Comparison of ENCODE assay signal across 11 cellular contexts in genomic region chr12:127773520-127773919, GRCh38.
A peak's percentile ranks its signal among the peaks of the same experiment; 100 is the strongest.
DNase-seq lines count a peak whose midpoint lies in the region; ATAC-seq and TF ChIP-seq lines count a peak whose summit lies in the region.
"Had no signal": no experiment of that assay in that cellular context is flagged by ENCODE, and none has a peak within 500 bp of the region (broad histone marks: within the 10 kb centered on the region; RNA-seq: fewer than 3 reads in every experiment).

No MANE protein-coding gene starts in this region.

- H3K4me1 Mint-ChIP-seq in activated CD8-positive, alpha-beta T cell treated with anti-CD3 and anti-CD28 coated beads for 36 hours (ENCODE audit: low read depth), result no peaks in the 10 kb centered on the region

- POLR2A ChIA-PET in activated CD8-positive, alpha-beta T cell treated with anti-CD3 and anti-CD28 coated beads for 36 hours (lab: Charles Lee), result no interaction called here

- in situ Hi-C loops in G401 (cut with HindIII; ENCODE audit: low sequenced_read_pairs), result no loop called here

- no peaks in the 10 kb centered on the region for H3K9me3 ChIP-seq in left ventricle myocardium inferior (replicated peaks)
- H3K9me3 ChIP-seq: BLaER1 had no signal

- no peak overlapping the region for H3K27ac Mint-ChIP-seq in activated CD8-positive, alpha-beta T cell treated with anti-CD3 and anti-CD28 coated beads for 36 hours

- no peak overlapping the region for H3K4me3 Mint-ChIP-seq in activated CD8-positive, alpha-beta T cell treated with anti-CD3 and anti-CD28 coated beads for 36 hours

- intact Hi-C loops in activated CD8-positive, alpha-beta T cell treated with anti-CD3 and anti-CD28 coated beads for 36 hours (cut with micrococcal nuclease), result no loop called here
- intact Hi-C loops in left ventricle myocardium inferior (cut with micrococcal nuclease), result no loop called here

- no peaks in the 10 kb centered on the region for H3K27me3 Mint-ChIP-seq in activated CD8-positive, alpha-beta T cell treated with anti-CD3 and anti-CD28 coated beads for 36 hours

- H3K36me3 Mint-ChIP-seq in activated CD8-positive, alpha-beta T cell treated with anti-CD3 and anti-CD28 coated beads for 36 hours (ENCODE audit: low read depth), result no peaks in the 10 kb centered on the region

- H3K27me3 ChIP-seq in left ventricle myocardium inferior (ENCODE audit: low read depth), result peaks cover 37% of the 10 kb centered on the region
- H3K27me3 ChIP-seq: BLaER1 had no signal

- no peak overlapping the region for H3K27ac ChIP-seq in left ventricle myocardium inferior (replicated peaks)
- H3K27ac ChIP-seq: BLaER1 had no signal

- H3K4me3 ChIP-seq in left ventricle myocardium inferior, result no peak overlapping the region
- H3K4me3 ChIP-seq: BLaER1 had no signal

- peaks cover 1% of the 10 kb centered on the region for H3K9me3 Mint-ChIP-seq in activated CD8-positive, alpha-beta T cell treated with anti-CD3 and anti-CD28 coated beads for 36 hours

- no peaks in the 10 kb centered on the region for H3K36me3 ChIP-seq in left ventricle myocardium inferior
- H3K36me3 ChIP-seq: BLaER1 had no signal

- no peak for ATAC-seq in activated CD8-positive, alpha-beta T cell treated with anti-CD3 and anti-CD28 coated beads for 36 hours
- no peak for ATAC-seq in GM18502 (IDR thresholded peaks at IDR 0.05; ENCODE audit: poor library complexity, unreplicated experiment)

- CTCF ChIA-PET in activated CD8-positive, alpha-beta T cell treated with anti-CD3 and anti-CD28 coated beads for 36 hours (lab: Charles Lee), result no interaction called here

- DNase-seq in G401 (ENCODE audit: low spot score) (peak; percentile 97), NCI-H2171 treated with DMSO at 0.1 percent for 48 hours (lab: John Stamatoyannopoulos, UW) (peak; percentile 25), SW480 (ENCODE audit: low spot score) (peak; percentile 37), left kidney (ENCODE audit: low read depth, low spot score) (peak; percentile 55), left ventricle myocardium inferior (no peak)
- no peak for DNase-seq in activated CD8-positive, alpha-beta T cell treated with anti-CD3 and anti-CD28 coated beads for 36 hours
- DNase-seq in stimulated activated CD4-positive, alpha-beta T cell treated with anti-CD3 and anti-CD28 coated beads, Interleukin-4, amount 100 ng/mL, for 24 hours, result no peak
- DNase-seq: dermis blood vessel endothelial cell, NCI-H2107 had no signal

- H3K4me1 ChIP-seq in left ventricle myocardium inferior, result no peaks in the 10 kb centered on the region

- no peak for TF ChIP-seq CTCF in activated CD8-positive, alpha-beta T cell treated with anti-CD3 and anti-CD28 coated beads for 36 hours (IDR thresholded peaks at IDR 0.05)
- TF ChIP-seq CTCF in left ventricle myocardium inferior (IDR thresholded peaks at IDR 0.05; ENCODE audit: borderline replicate concordance), result no peak

Comparison
In these comparisons a context has a peak if more than half of its experiments do, and no peak if none do; other contexts are left out.
1. DNase-seq: peak in G401 (single experiment), NCI-H2171 treated with DMSO at 0.1 percent for 48 hours (single experiment), SW480 (single experiment) and left kidney (single experiment); none in activated CD8-positive, alpha-beta T cell treated with anti-CD3 and anti-CD28 coated beads for 36 hours (single experiment), stimulated activated CD4-positive, alpha-beta T cell treated with anti-CD3 and anti-CD28 coated beads, Interleukin-4, amount 100 ng/mL, for 24 hours (single experiment) and left ventricle myocardium inferior (single experiment).